26 cellular contexts compared by ENCODE assay signal in the genomic region with DNA sequence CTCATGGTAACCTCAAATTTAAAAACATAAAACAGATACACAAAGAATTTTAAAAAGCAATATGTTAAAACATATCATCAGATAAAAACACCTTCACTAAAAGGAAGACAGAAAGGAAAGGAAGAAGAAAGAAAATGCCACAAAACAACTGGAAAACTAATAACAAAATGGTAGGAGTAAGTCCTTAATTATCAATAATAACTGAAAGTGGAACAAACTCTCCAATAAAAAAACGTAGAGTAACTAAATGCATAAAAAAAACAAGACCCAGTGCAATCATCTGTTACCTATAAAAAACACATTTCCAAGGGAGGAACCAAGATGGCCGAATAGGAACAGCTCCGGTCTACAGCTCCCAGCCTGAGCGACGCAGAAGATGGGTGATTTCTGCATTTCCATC.
DNase-seq lines count a peak whose midpoint lies in the region; ATAC-seq and TF ChIP-seq lines count a peak whose summit lies in the region.
"Had no signal": no experiment of that assay in that cellular context is flagged by ENCODE, and none has a peak within 500 bp of the region (broad histone marks: within the 10 kb centered on the region; RNA-seq: fewer than 3 reads in every experiment).

No MANE protein-coding gene starts in this region.

- no peak for TF ChIP-seq CTCF in WERI-Rb-1 (IDR thresholded peaks at IDR 0.05; ENCODE audit: low read depth, low read length)
- TF ChIP-seq CTCF in tibial artery (IDR thresholded peaks at IDR 0.05) = no peak

- H3K27ac ChIP-seq in WERI-Rb-1 (no peak overlapping the region), tibial artery (no peak overlapping the region)
- H3K27ac ChIP-seq: sigmoid colon, SJSA1 had no signal

- DNase-seq in NCI-H1436 (lab: John Stamatoyannopoulos, UW) = peak; percentile 2
- DNase-seq in NCI-H1436 treated with DMSO at 0.1 percent for 48 hours (lab: John Stamatoyannopoulos, UW) = no peak
- DNase-seq in NT2/D1 (ENCODE audit: low read depth, low spot score) = no peak
- DNase-seq in HPDE6-E6E7 (ENCODE audit: extremely low spot score) = no peak
- no peak for DNase-seq in WERI-Rb-1
- DNase-seq in tibial artery = no peak
- DNase-seq: 8988T; activated CD4-positive, alpha-beta T cell treated with anti-CD3 and anti-CD28 coated beads for 36 hours; activated CD8-positive, alpha-beta memory T cell treated with anti-CD3 and anti-CD28 coated beads for 24 hours; activated gamma-delta T cell; activated naive CD8-positive, alpha-beta T cell treated with anti-CD3 and anti-CD28 coated beads, Interleukin-2, amount 50 U/mL, for 24 hours; activated T-cell treated with anti-CD3 and anti-CD28 coated beads, Interleukin-2, amount 50 U/mL, for 1 hour; CD4-positive, alpha-beta memory T cell; DMS 273 treated with DMSO at 0.1 percent for 48 hours; erythroblast; foreskin melanocyte; hippocampal formation; Kasumi-1; midbrain; natural killer cell; NCI-H2081; sigmoid colon; T-helper 1 cell had no signal

- H3K4me3 ChIP-seq in NT2/D1 (ENCODE audit: insufficient read length, low read depth) (peak overlapping the region; percentile 55), iPS-15b (ENCODE audit: low read depth, low read length) (peak overlapping the region; percentile 37), WERI-Rb-1 (ENCODE audit: low read depth, low read length) (no peak overlapping the region), tibial artery (no peak overlapping the region)
- H3K4me3 ChIP-seq: sigmoid colon, SJSA1 had no signal

- H3K27me3 ChIP-seq in NT2/D1 (ENCODE audit: insufficient read depth, insufficient read length) (no peaks in the 10 kb centered on the region), iPS-15b (ENCODE audit: control insufficient read depth, insufficient read depth, low read length) (no peaks in the 10 kb centered on the region), WERI-Rb-1 (ENCODE audit: insufficient read depth, low read depth, severe bottlenecking) (no peaks in the 10 kb centered on the region), tibial artery (no peaks in the 10 kb centered on the region)
- H3K27me3 ChIP-seq: sigmoid colon, SJSA1 had no signal

- H3K36me3 ChIP-seq in NT2/D1 (ENCODE audit: insufficient read depth, insufficient read length, low read length) = no peaks in the 10 kb centered on the region
- H3K36me3 ChIP-seq in iPS-15b (ENCODE audit: control insufficient read depth, insufficient read depth, low read length) = peaks cover 3% of the 10 kb centered on the region
- H3K36me3 ChIP-seq in WERI-Rb-1 = no peaks in the 10 kb centered on the region
- no peaks in the 10 kb centered on the region for H3K36me3 ChIP-seq in tibial artery
- H3K36me3 ChIP-seq: sigmoid colon, SJSA1 had no signal

- ATAC-seq in GM19023 (IDR thresholded peaks at IDR 0.05; ENCODE audit: unreplicated experiment) = no peak
- ATAC-seq: activated CD4-positive, alpha-beta T cell treated with anti-CD3 and anti-CD28 coated beads for 36 hours; activated naive CD8-positive, alpha-beta T cell treated with anti-CD3 and anti-CD28 coated beads, Interleukin-2, amount 50 U/mL, for 24 hours; natural killer cell had no signal

- H3K9me3 ChIP-seq in NT2/D1 (ENCODE audit: insufficient read depth, low read length) (peaks cover 9% of the 10 kb centered on the region; the same call in 1 of the 2 replicates), iPS-15b (ENCODE audit: control insufficient read depth, insufficient read depth, low read length) (no peaks in the 10 kb centered on the region), WERI-Rb-1 (ENCODE audit: severe bottlenecking) (no peaks in the 10 kb centered on the region), tibial artery (no peaks in the 10 kb centered on the region)
- H3K9me3 ChIP-seq: sigmoid colon, SJSA1 had no signal

- intact Hi-C loops in tibial artery (cut with DNase I; ENCODE audit: low total_unique reads) = no loop called here

- H3K4me1 ChIP-seq in NT2/D1 (ENCODE audit: insufficient read depth, insufficient read length) = peaks cover 8% of the 10 kb centered on the region
- H3K4me1 ChIP-seq in iPS-15b (ENCODE audit: control insufficient read depth, insufficient read depth, low read length) = peaks cover 7% of the 10 kb centered on the region
- H3K4me1 ChIP-seq in tibial artery = no peaks in the 10 kb centered on the region
- H3K4me1 ChIP-seq: sigmoid colon had no signal

- H3K9ac ChIP-seq in NT2/D1 (ENCODE audit: insufficient read length, low read depth) = peak overlapping the region; percentile 33
- no peak overlapping the region for H3K9ac ChIP-seq in iPS-15b (ENCODE audit: low read depth, low read length)

Comparison
In these comparisons a context has a peak if more than half of its experiments do, and no peak if none do; other contexts are left out.
1. H3K4me3 ChIP-seq: peak in NT2/D1 (single experiment) and iPS-15b (single experiment); none in WERI-Rb-1 (single experiment) and tibial artery (0 of 2).